Comparison of ENCODE assay signal across 7 cellular contexts in genomic region chr12:79690606-79691298, GRCh38. TPM values are rescaled to one million over a fixed set of nuclear protein-coding genes. Genes with fewer than 3 reads are reported as not detected.
DNase-seq lines count a peak whose midpoint lies in the region; ATAC-seq, FAIRE-seq and TF ChIP-seq lines count a peak whose summit lies in the region.

Gene PAWR, minus strand, starts transcription at chr12:79690964. Its CDS starts 720 bp downstream, at chr12:79690244.

- peak within 1 kb of the TSS; percentile 95 for H2AFZ ChIP-seq in smooth muscle cell (ENCODE audit: low read depth)

- peaks cover 16% of the 10 kb centered on the region for H4K20me1 ChIP-seq in smooth muscle cell (ENCODE audit: low read depth)

- H3K4me1 ChIP-seq in smooth muscle cell (ENCODE audit: low read depth), result peaks cover 38% of the 10 kb centered on the region

- H3K4me3 ChIP-seq in bronchial epithelial cell (ENCODE audit: low read depth, low read length) (peak within 1 kb of the TSS; percentile 90), smooth muscle cell (peak within 1 kb of the TSS; percentile 93)

- TF ChIP-seq CTCF in GM12872 (IDR thresholded peaks at IDR 0.05; ENCODE audit: insufficient read depth, low read depth, low read length), result peak; percentile 32
- TF ChIP-seq CTCF in bronchial epithelial cell (IDR thresholded peaks at IDR 0.05; ENCODE audit: insufficient read depth, low read length, severe bottlenecking), result peak; percentile 36
- TF ChIP-seq CTCF in smooth muscle cell (IDR thresholded peaks at IDR 0.05; ENCODE audit: borderline replicate concordance, insufficient read depth, poor library complexity, severe bottlenecking), result peak; percentile 10

- peak within 1 kb of the TSS; percentile 95 for H3K9ac ChIP-seq in smooth muscle cell (ENCODE audit: low read depth)

- peaks cover 40% of the 10 kb centered on the region for H3K79me2 ChIP-seq in smooth muscle cell (ENCODE audit: low read depth)

- no peaks in the 10 kb centered on the region for H3K36me3 ChIP-seq in bronchial epithelial cell (ENCODE audit: control insufficient read depth, insufficient read depth, low read length)
- H3K36me3 ChIP-seq in smooth muscle cell (ENCODE audit: low read depth), result no peaks in the 10 kb centered on the region

- H3K27me3 ChIP-seq in bronchial epithelial cell (ENCODE audit: control insufficient read depth, insufficient read depth, low read length) (no peaks in the 10 kb centered on the region), smooth muscle cell (ENCODE audit: low read depth) (no peaks in the 10 kb centered on the region)

- H3K9me3 ChIP-seq in smooth muscle cell (replicated peaks; ENCODE audit: low read depth), result no peaks in the 10 kb centered on the region

- DNase-seq in KBM-7, result peak; percentile 68
- DNase-seq in RPMI8226, result peak; percentile 86
- peak; percentile 64 for DNase-seq in bronchial epithelial cell (ENCODE audit: low read depth)
- peak; percentile 66 for DNase-seq in iris pigment epithelial cell (ENCODE audit: low read depth)
- DNase-seq in smooth muscle cell (lab: John Stamatoyannopoulos, UW; ENCODE audit: unreplicated experiment), result peak; percentile 33

- peak within 1 kb of the TSS; percentile 98 for H3K27ac ChIP-seq in smooth muscle cell (ENCODE audit: low read depth)

- H3K4me2 ChIP-seq in smooth muscle cell, result peak within 1 kb of the TSS; percentile 85

- under 1% methylated on average over 37 of the region's 94 CpGs for WGBS in smooth muscle cell (ENCODE audit: low lambda C conversion rate)

- ATAC-seq in GM21786 (IDR thresholded peaks at IDR 0.05; ENCODE audit: unreplicated experiment), result peak; percentile 56

- no peak for FAIRE-seq in bronchial epithelial cell (lab: Jason Lieb, UNC)

- peaks cover 3% of the 10 kb centered on the region for H3F3A ChIP-seq in smooth muscle cell (ENCODE audit: low read depth)

- in situ Hi-C loops in KBM-7 (cut with MboI; ENCODE audit: low pct_unique_long_range_greater_than_20kb, low sequenced_read_pairs), result no loop called here

RNA-seq across cellular contexts. Expression of gene PAWR, which starts in this region (rescaled TPM):
- total RNA-seq in bronchial epithelial cell (69.2 and 100 TPM in 2 replicates), smooth muscle cell (45.4 and 59.7 TPM in 2 replicates)
- 33.1 and 64.1 TPM in 2 replicates for polyA plus RNA-seq in smooth muscle cell

Comparison
In these comparisons a context has a peak if more than half of its experiments do, and no peak if none do; other contexts are left out.
1. Peak in every context shown above with its lines: DNase-seq, ATAC-seq, H3K4me3 ChIP-seq and H3K27ac ChIP-seq.
2. DNase-seq: peak in every context shown above with its lines; median percentile 86 in RPMI8226; 68 in KBM-7; 66 in iris pigment epithelial cell; 64 in bronchial epithelial cell; 33 in smooth muscle cell.